ENCODE assay signal across 22 cellular contexts in genomic region chr22:24501366-24502005, GRCh38. TPM values are rescaled to one million over a fixed set of nuclear protein-coding genes. Genes with fewer than 3 reads are reported as not detected.
DNase-seq lines count a peak whose midpoint lies in the region; ATAC-seq, FAIRE-seq and TF ChIP-seq lines count a peak whose summit lies in the region.
"Had no signal": no experiment of that assay in that cellular context is flagged by ENCODE, and none has a peak within 500 bp of the region (broad histone marks: within the 10 kb centered on the region; RNA-seq: fewer than 3 reads in every experiment).

No MANE protein-coding gene starts in this region.

- DNase-seq in left ventricle myocardium superior (no peak), neural progenitor cell (ENCODE audit: low spot score) (peak; percentile 52), NAMALWA (ENCODE audit: low spot score) (no peak), GM12892 (ENCODE audit: insufficient read length) (no peak)
- DNase-seq: DMS 273 treated with DMSO at 0.1 percent for 48 hours, H9, IMR-90, Karpas-422, MM.1S, NCI-H1105, NCI-H187, NCI-H345, NCI-H526 had no signal

- no peak for TF ChIP-seq POLR2A in GM12892 (IDR thresholded peaks at IDR 0.05; ENCODE audit: low read depth, low read length)

- no peak for FAIRE-seq in GM12892 (lab: Jason Lieb, UNC)
- FAIRE-seq: A549, GM19239 had no signal

- peaks cover 33% of the 10 kb centered on the region for H3K27me3 Mint-ChIP-seq in brain
- peaks cover 9% of the 10 kb centered on the region for H3K27me3 Mint-ChIP-seq in neural progenitor cell (ENCODE audit: insufficient read depth, low read depth)

- H3K27ac ChIP-seq in BLaER1: no peak overlapping the region
- H3K27ac ChIP-seq in neural progenitor cell: no peak overlapping the region
- H3K27ac ChIP-seq: A549, C4-2B, RWPE1, SJSA1 had no signal

- H3K79me2 ChIP-seq in neural progenitor cell (ENCODE audit: low read depth): no peaks in the 10 kb centered on the region

- peaks cover 17% of the 10 kb centered on the region for H3F3A ChIP-seq in neural progenitor cell (ENCODE audit: low read depth)

- H3K4me3 Mint-ChIP-seq in brain: peak overlapping the region in 1 of 5 experiments; percentile 13
- no peak overlapping the region for H3K4me3 Mint-ChIP-seq in neural progenitor cell
- H3K4me3 Mint-ChIP-seq: H9 had no signal

- intact Hi-C loops in left ventricle myocardium superior (cut with micrococcal nuclease): loop anchor here (10.0 kb wide), 2 partner anchors 77 to 177 kb away; partner anchors contain the start of gene ADORA2A

- no peak overlapping the region for H2AFZ ChIP-seq in neural progenitor cell (replicated peaks)

- no peak overlapping the region for H3K9ac ChIP-seq in BLaER1
- no peak overlapping the region for H3K9ac ChIP-seq in neural progenitor cell

- H4K20me1 ChIP-seq in BLaER1 (no peaks in the 10 kb centered on the region), neural progenitor cell (ENCODE audit: low read depth) (peaks cover 15% of the 10 kb centered on the region)

- no peaks in the 10 kb centered on the region for H3K27me3 ChIP-seq in BLaER1
- H3K27me3 ChIP-seq in neural progenitor cell: peaks cover 64% of the 10 kb centered on the region
- H3K27me3 ChIP-seq: SJSA1 had no signal

- no peaks in the 10 kb centered on the region for H3K9me3 ChIP-seq in BLaER1
- no peaks in the 10 kb centered on the region for H3K9me3 ChIP-seq in neural progenitor cell (ENCODE audit: low read depth)
- H3K9me3 ChIP-seq: A549, SJSA1 had no signal

- peak overlapping the region; percentile 22 for H3K4me2 ChIP-seq in BLaER1
- peak overlapping the region; percentile 28 for H3K4me2 ChIP-seq in neural progenitor cell
- H3K4me2 ChIP-seq: A549 had no signal

- H3K27ac Mint-ChIP-seq in brain (peak overlapping the region in 3 of 5 experiments; percentile 11 to 82 (median 19)), neural progenitor cell (peak overlapping the region; percentile 6)
- H3K27ac Mint-ChIP-seq: H9 had no signal

- TF ChIP-seq CTCF in brain (conservative IDR thresholded peaks at IDR 0.05): no peak
- TF ChIP-seq CTCF in neural progenitor cell (IDR thresholded peaks at IDR 0.05): no peak

- H3K4me1 Mint-ChIP-seq in brain (peaks cover 27% of the 10 kb centered on the region), neural progenitor cell (peaks cover 48% of the 10 kb centered on the region)

- H3K4me1 ChIP-seq in BLaER1: peaks cover 64% of the 10 kb centered on the region
- peaks cover 19% of the 10 kb centered on the region for H3K4me1 ChIP-seq in neural progenitor cell

- H3K36me3 ChIP-seq in BLaER1: no peaks in the 10 kb centered on the region
- H3K36me3 ChIP-seq in neural progenitor cell: no peaks in the 10 kb centered on the region
- H3K36me3 ChIP-seq: SJSA1 had no signal

- H3K36me3 Mint-ChIP-seq in brain (no peaks in the 10 kb centered on the region), neural progenitor cell (no peaks in the 10 kb centered on the region)

- peak; percentile 73 for ATAC-seq in left ventricle myocardium superior
- no peak for ATAC-seq in GM18861 (IDR thresholded peaks at IDR 0.05; ENCODE audit: unreplicated experiment)
- ATAC-seq: A549 had no signal

- H3K4me3 ChIP-seq in BLaER1 (no peak overlapping the region), neural progenitor cell (no peak overlapping the region)
- H3K4me3 ChIP-seq: A549, SJSA1 had no signal

- H3K9me3 Mint-ChIP-seq in brain: peaks cover 0 to 3% (median 0%) of the 10 kb centered on the region in 5 experiments
- no peaks in the 10 kb centered on the region for H3K9me3 Mint-ChIP-seq in neural progenitor cell
- H3K9me3 Mint-ChIP-seq: H9 had no signal

RNA-seq across cellular contexts. Expression of gene UPB1, which starts 6.4 kb away (rescaled TPM):
- polyA plus RNA-seq in brain (ENCODE audit: insufficient read depth, low read depth, low replicate concordance): not detected
- total RNA-seq in left ventricle myocardium superior: 0.97 TPM
- 0.12 and 0.17 TPM in 2 replicates for total RNA-seq in neural progenitor cell (ENCODE audit: low replicate concordance)
- 7.3 TPM for polyA plus RNA-seq in GM12892 (2012; ENCODE audit: missing spikeins)
- total RNA-seq: H9, HT-29 had no signal

RNA-seq across cellular contexts. Expression of gene GUCD1, which starts 53.5 kb away (rescaled TPM):
- 91.5 TPM for polyA plus RNA-seq in brain (ENCODE audit: insufficient read depth, low read depth, low replicate concordance)
- total RNA-seq in left ventricle myocardium superior (275 TPM), neural progenitor cell (ENCODE audit: low replicate concordance) (31.0 and 62.3 TPM in 2 replicates)
- polyA plus RNA-seq in GM12892 (2012; ENCODE audit: missing spikeins): 57.9 TPM

RNA-seq across cellular contexts. Expression of gene SNRPD3, which starts 54.3 kb away (rescaled TPM):
- polyA plus RNA-seq in brain (ENCODE audit: insufficient read depth, low read depth, low replicate concordance): 130 TPM
- total RNA-seq in left ventricle myocardium superior (73.7 TPM), neural progenitor cell (ENCODE audit: low replicate concordance) (195 and 302 TPM in 2 replicates)
- polyA plus RNA-seq in GM12892 (2012; ENCODE audit: missing spikeins): 133 TPM
